Comparison of ENCODE assay signal across 14 cellular contexts in genomic region chr13:74715718-74716117, GRCh38.
"Had no signal": no experiment of that assay in that cellular context is flagged by ENCODE, and none has a peak within 500 bp of the region (broad histone marks: within the 10 kb centered on the region; RNA-seq: fewer than 3 reads in every experiment).

No MANE protein-coding gene starts in this region.

- H3K27ac Mint-ChIP-seq: activated CD4-positive, alpha-beta memory T cell treated with anti-CD3 and anti-CD28 coated beads, Interleukin-2, amount 10 ng/mL, durations not matched to agents 7 days and 5 days; activated naive CD8-positive, alpha-beta T cell treated with anti-CD3 and anti-CD28 coated beads, Interleukin-2, amount 10 ng/mL, durations not matched to agents 7 days and 5 days; activated T-cell treated with anti-CD3 and anti-CD28 coated beads, Interleukin-2, amount 50 U/mL, for 72 hours; stimulated activated naive CD8-positive, alpha-beta T cell treated with anti-CD3 and anti-CD28 coated beads, Interleukin-15, Interleukin-2, amounts not matched to agents 100 ng/mL and 50 ng/mL, for 24 hours; T-helper 2 cell treated with Interferon-gamma antibody and Interleukin-4, amounts not matched to agents 5 μg/mL and 100 μg/mL, for 36 hours had no signal

- H3K36me3 Mint-ChIP-seq: activated naive CD8-positive, alpha-beta T cell treated with anti-CD3 and anti-CD28 coated beads, Interleukin-2, amount 10 ng/mL, durations not matched to agents 7 days and 5 days had no signal

- H3K27me3 ChIP-seq: ascending aorta, cardiac muscle cell, ovary, upper lobe of left lung had no signal

- H3K27ac ChIP-seq: ascending aorta, cardiac muscle cell, ovary, upper lobe of left lung had no signal

- H3K9me3 Mint-ChIP-seq: T-helper 2 cell treated with Interferon-gamma antibody and Interleukin-4, amounts not matched to agents 5 μg/mL and 100 μg/mL, for 36 hours had no signal

- H3K36me3 ChIP-seq: ascending aorta, cardiac muscle cell, ovary, upper lobe of left lung had no signal

- H3K27me3 Mint-ChIP-seq: activated CD4-positive, alpha-beta memory T cell treated with anti-CD3 and anti-CD28 coated beads, Interleukin-2, amount 10 ng/mL, durations not matched to agents 7 days and 5 days; activated naive CD8-positive, alpha-beta T cell treated with anti-CD3 and anti-CD28 coated beads, Interleukin-2, amount 10 ng/mL, durations not matched to agents 7 days and 5 days; stimulated activated naive CD8-positive, alpha-beta T cell treated with anti-CD3 and anti-CD28 coated beads, Interleukin-15, Interleukin-2, amounts not matched to agents 100 ng/mL and 50 ng/mL, for 24 hours had no signal

- DNase-seq: activated CD4-positive, alpha-beta memory T cell treated with anti-CD3 and anti-CD28 coated beads, Interleukin-2, amount 10 ng/mL, durations not matched to agents 7 days and 5 days; activated CD4-positive, alpha-beta T cell treated with anti-CD3 and anti-CD28 coated beads for 1 hour; activated gamma-delta T cell treated with Interleukin-2 at 50 U/mL for 16 hours; activated naive CD8-positive, alpha-beta T cell treated with anti-CD3 and anti-CD28 coated beads, Interleukin-2, amount 10 ng/mL, durations not matched to agents 7 days and 5 days; activated T-cell treated with anti-CD3 and anti-CD28 coated beads, Interleukin-2, amount 50 U/mL, for 72 hours; left ventricle myocardium superior; mesendoderm; ovary; stimulated activated CD4-positive, alpha-beta T cell treated with anti-CD3 and anti-CD28 coated beads, Interleukin-4, amount 100 ng/mL, for 24 hours; upper lobe of left lung had no signal

- H3K4me3 ChIP-seq: ascending aorta, cardiac muscle cell, ovary, upper lobe of left lung had no signal

- H3K4me1 ChIP-seq: ascending aorta, upper lobe of left lung had no signal

- H3K4me1 Mint-ChIP-seq: activated CD4-positive, alpha-beta memory T cell treated with anti-CD3 and anti-CD28 coated beads, Interleukin-2, amount 10 ng/mL, durations not matched to agents 7 days and 5 days; activated naive CD8-positive, alpha-beta T cell treated with anti-CD3 and anti-CD28 coated beads, Interleukin-2, amount 10 ng/mL, durations not matched to agents 7 days and 5 days had no signal

- H3K9me3 ChIP-seq: ovary had no signal

- H3K4me3 Mint-ChIP-seq: activated CD4-positive, alpha-beta memory T cell treated with anti-CD3 and anti-CD28 coated beads, Interleukin-2, amount 10 ng/mL, durations not matched to agents 7 days and 5 days; activated naive CD8-positive, alpha-beta T cell treated with anti-CD3 and anti-CD28 coated beads, Interleukin-2, amount 10 ng/mL, durations not matched to agents 7 days and 5 days; activated T-cell treated with anti-CD3 and anti-CD28 coated beads, Interleukin-2, amount 50 U/mL, for 72 hours; stimulated activated naive CD8-positive, alpha-beta T cell treated with anti-CD3 and anti-CD28 coated beads, Interleukin-15, Interleukin-2, amounts not matched to agents 100 ng/mL and 50 ng/mL, for 24 hours; T-helper 2 cell treated with Interferon-gamma antibody and Interleukin-4, amounts not matched to agents 5 μg/mL and 100 μg/mL, for 36 hours had no signal
